Comparison of ENCODE assay signal across 12 cellular contexts in genomic region chr15:99721896-99722295, GRCh38.
"Had no signal": no experiment of that assay in that cellular context is flagged by ENCODE, and none has a peak within 500 bp of the region (broad histone marks: within the 10 kb centered on the region; RNA-seq: fewer than 3 reads in every experiment).

No MANE protein-coding gene starts in this region.

- H3K27ac ChIP-seq: heart left ventricle, skin epidermis, tibial artery, vagina had no signal

- H3K9me3 Mint-ChIP-seq: central memory CD8-positive, alpha-beta T cell; T-helper 1 cell treated with Interleukin-12 subunit alpha and Interleukin-12 subunit beta and Interleukin-4 antibody, amounts not matched to agents 30 μg/mL and 1 μg/mL, for 36 hours had no signal

- H3K4me3 ChIP-seq: heart left ventricle, skin epidermis, tibial artery, vagina had no signal

- H3K27ac Mint-ChIP-seq: WTC11 had no signal

- H3K9me3 ChIP-seq: heart left ventricle, tibial artery, vagina had no signal

- H3K4me3 Mint-ChIP-seq: central memory CD8-positive, alpha-beta T cell; T-helper 1 cell treated with Interleukin-12 subunit alpha and Interleukin-12 subunit beta and Interleukin-4 antibody, amounts not matched to agents 30 μg/mL and 1 μg/mL, for 36 hours; WTC11 had no signal

- FAIRE-seq: kidney had no signal

- H3K27me3 ChIP-seq: heart left ventricle, tibial artery, vagina had no signal

- H3K36me3 ChIP-seq: vagina had no signal

- H3K27me3 Mint-ChIP-seq: central memory CD8-positive, alpha-beta T cell had no signal

- DNase-seq: cortex of kidney; effector CD8-positive, alpha-beta T cell; heart left ventricle; kidney; left ventricle myocardium superior; tibial artery had no signal

- ATAC-seq: heart left ventricle, left ventricle myocardium superior, SK-N-SH treated with all-trans-retinoic acid at 6 μM for 48 hours, WTC11 had no signal
